13 cellular contexts compared by ENCODE assay signal in the genomic region with DNA sequence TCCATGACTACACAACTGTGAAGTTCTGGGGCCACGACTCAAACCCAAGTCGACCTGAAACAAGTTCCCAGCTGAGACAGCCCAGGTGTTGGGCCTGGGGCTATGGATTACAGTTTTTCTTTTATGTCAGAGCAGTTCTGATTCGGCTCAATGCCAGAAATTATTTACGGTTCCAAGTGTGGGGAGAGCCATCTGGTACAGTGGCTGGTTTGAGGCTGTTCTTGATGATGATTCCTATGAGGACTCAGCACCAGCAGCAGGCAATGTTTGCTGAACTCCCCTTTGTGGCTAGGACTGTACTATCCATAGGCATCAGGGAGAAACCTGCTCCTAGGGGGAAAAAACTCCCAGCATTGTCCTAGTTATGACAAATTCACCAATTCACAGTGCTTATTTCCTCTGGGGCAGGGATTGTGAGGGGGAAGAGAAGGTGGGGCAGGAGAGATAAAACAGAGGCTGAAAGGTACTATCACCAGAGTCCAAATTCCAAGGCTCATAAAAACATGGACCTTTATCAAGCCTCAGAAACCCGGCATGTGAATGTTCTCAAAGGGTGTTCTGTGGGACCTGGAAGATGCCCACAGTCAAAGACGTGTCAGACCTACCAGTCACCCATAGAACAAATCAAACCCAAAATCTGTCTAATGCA. TPM values are rescaled to one million over a fixed set of nuclear protein-coding genes. Genes with fewer than 3 reads are reported as not detected.
DNase-seq lines count a peak whose midpoint lies in the region; ATAC-seq and TF ChIP-seq lines count a peak whose summit lies in the region.
"Had no signal": no experiment of that assay in that cellular context is flagged by ENCODE, and none has a peak within 500 bp of the region (broad histone marks: within the 10 kb centered on the region; RNA-seq: fewer than 3 reads in every experiment).

No MANE protein-coding gene starts in this region.

- no peak overlapping the region for H3K27ac Mint-ChIP-seq in activated CD4-positive, alpha-beta T cell treated with anti-CD3 and anti-CD28 coated beads, Interleukin-2, amount 10 ng/mL, durations not matched to agents 7 days and 5 days
- H3K27ac Mint-ChIP-seq: activated naive CD4-positive, alpha-beta T cell treated with anti-CD3 and anti-CD28 coated beads, Interleukin-2, amount 50 U/mL, for 72 hours; T-helper 17 cell had no signal

- H3K9me3 Mint-ChIP-seq in activated CD4-positive, alpha-beta T cell treated with anti-CD3 and anti-CD28 coated beads, Interleukin-2, amount 10 ng/mL, durations not matched to agents 7 days and 5 days = no peaks in the 10 kb centered on the region
- H3K9me3 Mint-ChIP-seq: activated naive CD4-positive, alpha-beta T cell treated with anti-CD3 and anti-CD28 coated beads, Interleukin-2, amount 50 U/mL, for 72 hours had no signal

- no peak overlapping the region for H3K4me3 Mint-ChIP-seq in activated CD4-positive, alpha-beta T cell treated with anti-CD3 and anti-CD28 coated beads, Interleukin-2, amount 10 ng/mL, durations not matched to agents 7 days and 5 days
- H3K4me3 Mint-ChIP-seq: T-helper 17 cell had no signal

- no peak overlapping the region for H3K4me3 ChIP-seq in astrocyte of the cerebellum (ENCODE audit: low read depth, low read length)
- H3K4me3 ChIP-seq: BLaER1 treated with 17β-estradiol and CSF1 and Interleukin-3, amounts not matched to agents 10 nM and 100 nM; suprapubic skin had no signal

- POLR2A ChIA-PET in activated CD4-positive, alpha-beta T cell treated with anti-CD3 and anti-CD28 coated beads, Interleukin-2, amount 10 ng/mL, durations not matched to agents 7 days and 5 days (lab: Charles Lee) = no interaction called here

- no peak for ATAC-seq in HG03039 (IDR thresholded peaks at IDR 0.05; ENCODE audit: unreplicated experiment)
- ATAC-seq: activated naive CD4-positive, alpha-beta T cell treated with anti-CD3 and anti-CD28 coated beads, Interleukin-2, amount 50 U/mL, for 72 hours; Panc1; T-helper 17 cell had no signal

- CTCF ChIA-PET in activated CD4-positive, alpha-beta T cell treated with anti-CD3 and anti-CD28 coated beads, Interleukin-2, amount 10 ng/mL, durations not matched to agents 7 days and 5 days (lab: Charles Lee) = interaction anchor here (1.0 to 1.3 kb wide), 2 partner anchors 37 to 158 kb away, joined by 3 to 4 read pairs; a partner anchor contains a TSS

- H3K4me1 Mint-ChIP-seq in activated CD4-positive, alpha-beta T cell treated with anti-CD3 and anti-CD28 coated beads, Interleukin-2, amount 10 ng/mL, durations not matched to agents 7 days and 5 days = no peaks in the 10 kb centered on the region
- H3K4me1 Mint-ChIP-seq: T-helper 17 cell had no signal

- no peaks in the 10 kb centered on the region for H3K36me3 Mint-ChIP-seq in activated CD4-positive, alpha-beta T cell treated with anti-CD3 and anti-CD28 coated beads, Interleukin-2, amount 10 ng/mL, durations not matched to agents 7 days and 5 days (ENCODE audit: low read depth)
- H3K36me3 Mint-ChIP-seq: activated naive CD4-positive, alpha-beta T cell treated with anti-CD3 and anti-CD28 coated beads, Interleukin-2, amount 50 U/mL, for 72 hours had no signal

- peaks cover 4% of the 10 kb centered on the region for H3K27me3 Mint-ChIP-seq in activated CD4-positive, alpha-beta T cell treated with anti-CD3 and anti-CD28 coated beads, Interleukin-2, amount 10 ng/mL, durations not matched to agents 7 days and 5 days

- DNase-seq in EL (peak; percentile 33), NCI-H146 treated with DMSO at 0.1 percent for 48 hours (lab: John Stamatoyannopoulos, UW; ENCODE audit: unreplicated experiment) (peak; percentile 36), astrocyte of the cerebellum (ENCODE audit: low read depth) (peak; percentile 37), myocyte (ENCODE audit: low read depth) (peak; percentile 51), NCI-H1930 (lab: John Stamatoyannopoulos, UW) (no peak)
- no peak for DNase-seq in activated CD4-positive, alpha-beta T cell treated with anti-CD3 and anti-CD28 coated beads, Interleukin-2, amount 10 ng/mL, durations not matched to agents 7 days and 5 days
- DNase-seq: NCI-H510A treated with DMSO at 0.1 percent for 48 hours, T-helper 17 cell had no signal

- no peak for TF ChIP-seq CTCF in astrocyte of the cerebellum (IDR thresholded peaks at IDR 0.05; ENCODE audit: low read depth, low read length, missing control alignments)

- in situ Hi-C loops in astrocyte of the cerebellum (cut with HindIII; ENCODE audit: low sequenced_read_pairs) = no loop called here

RNA-seq across cellular contexts. Expression of a gene that starts 18.2 kb away (rescaled TPM):
- total RNA-seq in myocyte = 10.7 and 10.9 TPM in 2 replicates
- 15.7 TPM for polyA plus RNA-seq in myocyte (2012)
- total RNA-seq in activated CD4-positive, alpha-beta T cell treated with anti-CD3 and anti-CD28 coated beads, Interleukin-2, amount 10 ng/mL, durations not matched to agents 7 days and 5 days = under 1 TPM; 0.73 to 0.84 TPM

RNA-seq across cellular contexts. Expression of a gene that starts 36.6 kb away (rescaled TPM):
- 108 and 137 TPM in 2 replicates for total RNA-seq in myocyte
- polyA plus RNA-seq in myocyte (2012) = 79.6 TPM
- 10 to 100 TPM; 53.9 to 65.9 TPM for total RNA-seq in activated CD4-positive, alpha-beta T cell treated with anti-CD3 and anti-CD28 coated beads, Interleukin-2, amount 10 ng/mL, durations not matched to agents 7 days and 5 days

Comparison
In these comparisons a context has a peak if more than half of its experiments do, and no peak if none do; other contexts are left out.
1. DNase-seq: peak in EL (single experiment), NCI-H146 treated with DMSO at 0.1 percent for 48 hours (single experiment), astrocyte of the cerebellum (single experiment) and myocyte (single experiment); none in activated CD4-positive, alpha-beta T cell treated with anti-CD3 and anti-CD28 coated beads, Interleukin-2, amount 10 ng/mL, durations not matched to agents 7 days and 5 days (single experiment) and NCI-H1930 (0 of 2).